In the genomic region with DNA sequence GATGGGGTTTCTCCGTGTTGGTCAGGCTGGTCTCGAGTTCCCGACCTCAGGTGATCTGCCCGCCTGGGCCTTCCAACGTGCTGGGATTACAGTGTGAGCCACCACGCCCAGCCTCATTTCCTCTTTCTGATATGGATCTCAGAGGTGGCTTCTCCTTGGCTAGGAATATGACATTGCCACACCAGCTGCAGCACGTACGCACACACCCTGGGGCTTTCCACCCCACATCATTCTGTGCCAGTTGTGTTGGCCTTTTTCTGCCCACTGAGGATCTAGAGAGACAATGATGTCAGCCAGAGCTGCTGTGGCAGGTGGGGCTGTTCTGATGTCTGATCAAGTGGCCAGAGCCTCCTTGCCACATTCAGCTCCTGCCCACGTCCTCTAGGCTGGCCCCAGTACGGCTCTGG, we compare ENCODE assay signal across 23 cellular contexts. TPM values are rescaled to one million over a fixed set of nuclear protein-coding genes. Genes with fewer than 3 reads are reported as not detected.
DNase-seq lines count a peak whose midpoint lies in the region; ATAC-seq, FAIRE-seq and TF ChIP-seq lines count a peak whose summit lies in the region.
"Had no signal": no experiment of that assay in that cellular context is flagged by ENCODE, and none has a peak within 500 bp of the region (broad histone marks: within the 10 kb centered on the region; RNA-seq: fewer than 3 reads in every experiment).

No MANE protein-coding gene starts in this region.

- peaks cover 31% of the 10 kb centered on the region for H3K4me1 Mint-ChIP-seq in MCF 10A (ENCODE audit: insufficient read depth, unreplicated experiment)
- no peaks in the 10 kb centered on the region for H3K4me1 Mint-ChIP-seq in activated CD4-positive, alpha-beta memory T cell treated with anti-CD3 and anti-CD28 coated beads, Interleukin-2, amount 10 ng/mL, durations not matched to agents 7 days and 5 days
- H3K4me1 Mint-ChIP-seq: IgD-negative memory B cell had no signal

- dilution Hi-C loops in mammary epithelial cell (cut with HindIII; ENCODE audit: low sequenced_read_pairs), result no loop called here

- no peaks in the 10 kb centered on the region for H3K27me3 Mint-ChIP-seq in MCF 10A (ENCODE audit: insufficient read depth, unreplicated experiment)
- peaks cover 9% of the 10 kb centered on the region for H3K27me3 Mint-ChIP-seq in activated CD4-positive, alpha-beta memory T cell treated with anti-CD3 and anti-CD28 coated beads, Interleukin-2, amount 10 ng/mL, durations not matched to agents 7 days and 5 days
- H3K27me3 Mint-ChIP-seq: IgD-negative memory B cell had no signal

- no peaks in the 10 kb centered on the region for H3K27me3 ChIP-seq in mammary epithelial cell (ENCODE audit: insufficient read depth, low read length)
- peaks cover 0 to 7% of the 10 kb centered on the region in 2 experiments; a peak in 1 of 5 replicates for H3K27me3 ChIP-seq in K562 (ENCODE audit: control insufficient read depth in 2 of 2, insufficient read depth in 2 of 2, low read length in 2 of 2)
- H3K27me3 ChIP-seq: esophagus squamous epithelium, heart left ventricle, spleen had no signal

- no peak overlapping the region for H2AFZ ChIP-seq in mammary epithelial cell (ENCODE audit: low read depth, low read length)
- no peak overlapping the region for H2AFZ ChIP-seq in K562 (ENCODE audit: low read depth, low read length)

- WGBS in mammary epithelial cell (ENCODE audit: low coverage, missing lambda C conversion rate), result 95% methylated on average over 10 of the region's 10 CpGs
- WGBS in K562 (ENCODE audit: insufficient coverage, low coverage, missing lambda C conversion rate), result 17% methylated on average over 8 of the region's 10 CpGs

- CTCF ChIA-PET in MCF 10A (lab: Yijun Ruan, JAX) (interaction anchor here (0.6 kb wide), 1 partner anchor 58 kb away, joined by 5 read pairs; no protein-coding TSS in a partner anchor), mammary epithelial cell (lab: Charles Lee; ENCODE audit: low non-redundant PET) (no interaction called here), K562 (lab: Yijun Ruan, JAX; ENCODE audit: low intra/inter-chr PET ratio) (no interaction called here)
- CTCF ChIA-PET in activated CD4-positive, alpha-beta memory T cell treated with anti-CD3 and anti-CD28 coated beads, Interleukin-2, amount 10 ng/mL, durations not matched to agents 7 days and 5 days (lab: Charles Lee), result no interaction called here

- peak; percentile 93 for ATAC-seq in HG03432 (IDR thresholded peaks at IDR 0.05; ENCODE audit: unreplicated experiment)
- no peak for ATAC-seq in K562
- ATAC-seq in HG03095 (IDR thresholded peaks at IDR 0.05; ENCODE audit: unreplicated experiment), result no peak
- ATAC-seq: activated CD8-positive, alpha-beta T cell treated with anti-CD3 and anti-CD28 coated beads, Interleukin-2, amount 10 ng/mL, durations not matched to agents 7 days and 5 days; heart left ventricle; stimulated activated naive CD8-positive, alpha-beta T cell treated with anti-CD3 and anti-CD28 coated beads, Interleukin-15, Interleukin-2, amounts not matched to agents 100 U/mL and 50 U/mL, for 24 hours had no signal

- no peaks in the 10 kb centered on the region for H3K36me3 Mint-ChIP-seq in MCF 10A (ENCODE audit: insufficient read depth, unreplicated experiment)
- H3K36me3 Mint-ChIP-seq in activated CD4-positive, alpha-beta memory T cell treated with anti-CD3 and anti-CD28 coated beads, Interleukin-2, amount 10 ng/mL, durations not matched to agents 7 days and 5 days (ENCODE audit: low read depth), result no peaks in the 10 kb centered on the region
- H3K36me3 Mint-ChIP-seq: IgD-negative memory B cell had no signal

- H3K27ac Mint-ChIP-seq in MCF 10A (ENCODE audit: low read depth, unreplicated experiment), result no peak overlapping the region
- H3K27ac Mint-ChIP-seq in activated CD4-positive, alpha-beta memory T cell treated with anti-CD3 and anti-CD28 coated beads, Interleukin-2, amount 10 ng/mL, durations not matched to agents 7 days and 5 days, result no peak overlapping the region
- H3K27ac Mint-ChIP-seq: activated CD8-positive, alpha-beta T cell treated with anti-CD3 and anti-CD28 coated beads, Interleukin-2, amount 10 ng/mL, durations not matched to agents 7 days and 5 days; IgD-negative memory B cell had no signal

- TF ChIP-seq EP300 in K562 (IDR thresholded peaks at IDR 0.05; ENCODE audit: low read length), result no peak

- H3K4me3 ChIP-seq in mammary epithelial cell (replicated peaks in 1 of 3; ENCODE audit: insufficient read depth in 1 of 3, low read depth in 2 of 3, low read length in 3 of 3) (no peak overlapping the region), K562 (no peak overlapping the region)
- H3K4me3 ChIP-seq: esophagus squamous epithelium, HAP-1, heart left ventricle, spleen had no signal

- H3K9ac ChIP-seq in mammary epithelial cell (ENCODE audit: insufficient read depth, low read length) (no peak overlapping the region), K562 (ENCODE audit: insufficient read depth in 1 of 2, low read depth in 2 of 2, low read length in 2 of 2) (no peak overlapping the region)

- no peak for TF ChIP-seq CTCF in MCF 10A (IDR thresholded peaks at IDR 0.05; ENCODE audit: unreplicated experiment)
- no peak for TF ChIP-seq CTCF in mammary epithelial cell (conservative IDR thresholded peaks at IDR 0.05 in 1 of 2, IDR thresholded peaks at IDR 0.05 in 1 of 2; ENCODE audit: extremely low read depth in 1 of 2, insufficient read depth in 1 of 2, low read depth in 1 of 2, low read length in 2 of 2)
- no peak for TF ChIP-seq CTCF in K562 (IDR thresholded peaks at IDR 0.05 in 2 of 3, conservative IDR thresholded peaks at IDR 0.05 in 1 of 3; ENCODE audit: insufficient read depth in 2 of 3, low read depth in 1 of 3, low read length in 3 of 3)

- no peak overlapping the region for H3K4me3 Mint-ChIP-seq in MCF 10A (ENCODE audit: unreplicated experiment)
- no peak overlapping the region for H3K4me3 Mint-ChIP-seq in activated CD4-positive, alpha-beta memory T cell treated with anti-CD3 and anti-CD28 coated beads, Interleukin-2, amount 10 ng/mL, durations not matched to agents 7 days and 5 days
- H3K4me3 Mint-ChIP-seq: activated CD8-positive, alpha-beta T cell treated with anti-CD3 and anti-CD28 coated beads, Interleukin-2, amount 10 ng/mL, durations not matched to agents 7 days and 5 days had no signal

- H3K36me3 ChIP-seq in mammary epithelial cell (ENCODE audit: insufficient read depth, low read length) (peaks cover 2% of the 10 kb centered on the region), K562 (ENCODE audit: control insufficient read depth, insufficient read depth, low read length) (no peaks in the 10 kb centered on the region)
- H3K36me3 ChIP-seq: esophagus squamous epithelium, HAP-1, heart left ventricle, spleen had no signal

- in situ Hi-C loops in mammary epithelial cell (cut with MboI; ENCODE audit: low sequenced_read_pairs in 2 of 2), result no loop called here
- in situ Hi-C loops in K562 (cut with MboI), result no loop called here

- DNase-seq in MCF 10A (ENCODE audit: unreplicated experiment) (peak; percentile 42), mammary epithelial cell (no peak), K562 (ENCODE audit: extremely low read depth in 1 of 4, low spot score in 3 of 4) (no peak), DMS153 (lab: John Stamatoyannopoulos, UW) (no peak)
- no peak for DNase-seq in activated CD4-positive, alpha-beta memory T cell treated with anti-CD3 and anti-CD28 coated beads, Interleukin-2, amount 10 ng/mL, durations not matched to agents 7 days and 5 days
- no peak for DNase-seq in effector CD8-positive, alpha-beta T cell (lab: John Stamatoyannopoulos, UW)
- DNase-seq: activated CD8-positive, alpha-beta T cell treated with anti-CD3 and anti-CD28 coated beads, Interleukin-2, amount 10 ng/mL, durations not matched to agents 7 days and 5 days; C1 segment of cervical spinal cord; dermis blood vessel endothelial cell; DMS79; esophagus squamous epithelium; heart left ventricle; islet precursor cell; NCI-H1417 treated with DMSO at 0.1 percent for 48 hours; NCI-H2227 treated with DMSO at 0.1 percent for 48 hours; spleen; stimulated activated naive CD8-positive, alpha-beta T cell treated with anti-CD3 and anti-CD28 coated beads, Interleukin-15, Interleukin-2, amounts not matched to agents 100 U/mL and 50 U/mL, for 24 hours had no signal

- no peak for TF ChIP-seq RAD21 in K562 (CRISPR knock-in tag; conservative IDR thresholded peaks at IDR 0.05 in 1 of 2, IDR thresholded peaks at IDR 0.05 in 1 of 2)

- no peak for TF ChIP-seq POLR2A in K562 (conservative IDR thresholded peaks at IDR 0.05)

- BruUV-seq in MCF 10A (replicated peaks; lab: Mats Ljungman, UMichigan), result no TSS peak
- BruUV-seq in mammary epithelial cell (replicated peaks; lab: Mats Ljungman, UMichigan), result no TSS peak
- no TSS peak for BruUV-seq in K562 (replicated peaks; lab: Mats Ljungman, UMichigan)

- no peaks in the 10 kb centered on the region for H3K9me3 Mint-ChIP-seq in MCF 10A (ENCODE audit: unreplicated experiment)
- H3K9me3 Mint-ChIP-seq in activated CD4-positive, alpha-beta memory T cell treated with anti-CD3 and anti-CD28 coated beads, Interleukin-2, amount 10 ng/mL, durations not matched to agents 7 days and 5 days, result no peaks in the 10 kb centered on the region
- H3K9me3 Mint-ChIP-seq: IgD-negative memory B cell had no signal

- H3K27ac ChIP-seq in mammary epithelial cell (ENCODE audit: insufficient read depth, low read depth, low read length) (no peak overlapping the region), K562 (ENCODE audit: extremely low read depth, low read depth, low read length) (no peak overlapping the region)
- H3K27ac ChIP-seq: 22Rv1, heart left ventricle had no signal

- POLR2A ChIA-PET in MCF 10A (lab: Yijun Ruan, JAX) (interaction anchor here (0.5 kb wide), 1 partner anchor 152 kb away, joined by 3 read pairs; no protein-coding TSS in a partner anchor), K562 (lab: Yijun Ruan, JAX) (no interaction called here)
- POLR2A ChIA-PET in activated CD4-positive, alpha-beta memory T cell treated with anti-CD3 and anti-CD28 coated beads, Interleukin-2, amount 10 ng/mL, durations not matched to agents 7 days and 5 days (lab: Charles Lee), result no interaction called here

- H3K4me2 ChIP-seq in mammary epithelial cell (ENCODE audit: insufficient read depth, low read depth, low read length), result no peak overlapping the region
- H3K4me2 ChIP-seq in K562 (ENCODE audit: insufficient read depth, low read length), result no peak overlapping the region

- H3K9me3 ChIP-seq in mammary epithelial cell (replicated peaks; ENCODE audit: insufficient read depth, low read length) (no peaks in the 10 kb centered on the region), K562 (replicated peaks; ENCODE audit: control insufficient read depth, insufficient read depth, low read depth, low read length) (no peaks in the 10 kb centered on the region)
- H3K9me3 ChIP-seq: esophagus squamous epithelium, HAP-1, heart left ventricle, spleen had no signal

- H3K4me1 ChIP-seq in mammary epithelial cell (ENCODE audit: insufficient read depth, low read length) (peaks cover 28% of the 10 kb centered on the region), K562 (replicated peaks in 1 of 2; ENCODE audit: control insufficient read depth in 2 of 2, insufficient read depth in 2 of 2, low read length in 2 of 2) (peaks cover 0 to 13% of the 10 kb centered on the region in 2 experiments; a peak in 2 of 5 replicates)
- H3K4me1 ChIP-seq: HAP-1, spleen had no signal

- H3K79me2 ChIP-seq in mammary epithelial cell (ENCODE audit: insufficient read depth, low read length) (no peaks in the 10 kb centered on the region), K562 (ENCODE audit: control insufficient read depth, insufficient read depth, low read length) (no peaks in the 10 kb centered on the region)

- FAIRE-seq in K562 (lab: Jason Lieb, UNC), result no peak
- FAIRE-seq: TTC549 had no signal

- intact Hi-C loops in MCF 10A (cut with micrococcal nuclease), result no loop called here
- intact Hi-C loops in mammary epithelial cell (cut with micrococcal nuclease), result no loop called here
- intact Hi-C loops in K562 (cut with micrococcal nuclease), result no loop called here

- H4K20me1 ChIP-seq in mammary epithelial cell (ENCODE audit: insufficient read depth, low read length), result no peaks in the 10 kb centered on the region
- H4K20me1 ChIP-seq in K562 (replicated peaks; ENCODE audit: control insufficient read depth, insufficient read depth, low read length), result no peaks in the 10 kb centered on the region

- H3K9me1 ChIP-seq in K562 (ENCODE audit: control insufficient read depth, insufficient read depth, low read length), result no peaks in the 10 kb centered on the region

RNA-seq across cellular contexts. Expression of a gene that starts 29.0 kb away (rescaled TPM):
- total RNA-seq in MCF 10A (2022) (4.1 and 8.0 TPM in 2 replicates), mammary epithelial cell (10 to 100 TPM; 22.4 to 39.2 TPM), K562 (2014; rRNA removed) (0.41 and 0.65 TPM in 2 replicates), K562 (2014; rRNA removed; fragmentation: Illumina TruSeq; extraction: Trizol) (1.1 TPM in 2 replicates), K562 (2015; rRNA removed; fragmentation: Illumina TruSeq; extraction: Trizol) (0.54 and 0.57 TPM in 2 replicates), K562 (2021) (0.80 and 0.83 TPM in 2 replicates)
- polyA plus RNA-seq in mammary epithelial cell (21.3 TPM), K562 (2011; rRNA removed) (0.22 and 0.95 TPM in 2 replicates), K562 (2014; fragmentation: Illumina TruSeq; extraction: Trizol) (1.1 and 1.3 TPM in 2 replicates), K562 (2014; fragmentation: Nextera tagmentation; extraction: Ambion mirVana) (1 to 10 TPM; 3.3 to 4.1 TPM), K562 (2014; rRNA removed) (0.89 and 1.1 TPM in 2 replicates)
- 16.4 TPM for polyA minus RNA-seq in mammary epithelial cell
- total RNA-seq in K562 (2011; cell fraction: chromatin; rRNA removed; ENCODE audit: low replicate concordance), result 0.46 and 2.0 TPM in 2 replicates
- total RNA-seq in K562 (2011; cell fraction: nucleolus; rRNA removed), result 0.67 and 0.92 TPM in 2 replicates
- 1.0 and 1.7 TPM in 2 replicates for total RNA-seq in K562 (2011; cell fraction: nucleoplasm; rRNA removed)
- 0.22 and 0.59 TPM in 2 replicates for polyA plus RNA-seq in K562 (2011; cell fraction: cytosol; rRNA removed)
- polyA plus RNA-seq in K562 (2011; cell fraction: nucleus; rRNA removed), result 0.09 and 0.11 TPM in 2 replicates
- polyA plus RNA-seq in K562 (2012), result 4.5 and 4.7 TPM in 2 replicates
- 0.51 and 1.2 TPM in 2 replicates for polyA minus RNA-seq in K562 (2011; rRNA and poly(A)+ RNA removed)
- 1.3 TPM in 1 of 2 replicates, not detected in the other for polyA minus RNA-seq in K562 (2011; cell fraction: cytosol; rRNA and poly(A)+ RNA removed)
- 0.33 and 0.40 TPM in 2 replicates for polyA minus RNA-seq in K562 (2011; cell fraction: nucleus; rRNA and poly(A)+ RNA removed)
- 1 to 10 TPM; 1.1 to 1.3 TPM for total RNA-seq in activated CD4-positive, alpha-beta memory T cell treated with anti-CD3 and anti-CD28 coated beads, Interleukin-2, amount 10 ng/mL, durations not matched to agents 7 days and 5 days
